ENCODE assay signal across 8 cellular contexts in the genomic region with DNA sequence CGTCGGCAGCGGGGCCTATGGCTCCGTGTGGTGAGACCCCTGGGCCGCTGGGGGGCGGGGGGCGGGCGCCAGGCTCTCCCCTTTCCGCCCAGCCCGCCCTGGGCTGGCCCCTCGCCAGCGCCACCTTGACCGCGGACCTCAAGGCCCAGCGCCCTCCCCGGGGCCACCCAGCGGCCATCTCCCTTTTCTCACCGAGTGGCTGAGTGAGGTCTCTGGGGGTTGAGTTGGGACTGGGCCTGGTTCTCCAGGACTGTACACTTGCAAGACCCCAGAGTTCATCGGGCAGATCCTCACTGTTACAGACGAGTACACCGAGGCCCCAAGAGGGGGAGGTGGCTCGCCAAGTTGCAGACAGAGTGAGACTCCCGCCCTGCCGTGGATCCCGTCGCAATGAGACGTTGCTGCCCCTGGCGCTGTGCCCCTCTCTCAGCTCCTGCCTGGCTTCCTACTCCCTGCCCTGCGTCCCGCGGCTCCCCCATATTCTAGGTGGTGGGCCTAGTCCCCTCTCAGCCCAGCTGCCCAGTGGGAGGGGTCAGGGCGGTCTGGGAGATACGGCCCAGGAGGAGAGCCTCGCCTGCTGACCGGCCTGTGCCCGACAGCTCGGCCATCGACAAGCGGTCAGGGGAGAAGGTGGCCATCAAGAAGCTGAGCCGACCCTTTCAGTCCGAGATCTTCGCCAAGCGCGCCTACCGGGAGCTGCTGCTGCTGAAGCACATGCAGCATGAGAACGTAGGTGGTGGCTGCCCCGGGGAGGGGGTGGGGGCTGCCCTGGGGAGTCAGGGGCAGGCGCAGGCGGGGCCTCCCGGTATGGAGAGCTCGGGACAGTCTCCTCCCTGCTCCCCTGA. TPM values are rescaled to one million over a fixed set of nuclear protein-coding genes. Genes with fewer than 3 reads are reported as not detected.
DNase-seq lines count a peak whose midpoint lies in the region; ATAC-seq, FAIRE-seq and TF ChIP-seq lines count a peak whose summit lies in the region.

No MANE protein-coding gene starts in this region.

- DNase-seq in CD8-positive, alpha-beta memory T cell: peak; percentile 44 to 79 (median 58)
- no peak for DNase-seq in SJCRH30
- peak in 1 of 2 donors; percentile 68 for DNase-seq in ascending aorta (ENCODE audit: low spot score in 2 of 2)
- DNase-seq in kidney: peak; percentile 82
- DNase-seq in stimulated activated CD4-positive, alpha-beta T cell treated with anti-CD3 and anti-CD28 coated beads, Interleukin-4, amount 100 ng/mL, for 4 hours: peak; percentile 68 to 81
- no peak for DNase-seq in NCI-H1694 treated with DMSO at 0.1 percent for 48 hours (lab: John Stamatoyannopoulos, UW)

- H3K27ac Mint-ChIP-seq in CD8-positive, alpha-beta memory T cell: peak overlapping the region; percentile 90 to 96 (median 93)

- intact Hi-C loops in ascending aorta (cut with DNase I) (no loop called here), kidney (cut with DNase I) (no loop called here)

- peak overlapping the region; percentile 88 to 96 (median 89) for H3K4me3 Mint-ChIP-seq in CD8-positive, alpha-beta memory T cell

- peaks cover 0 to 32% (median 14%) of the 10 kb centered on the region in 3 donors for H3K36me3 Mint-ChIP-seq in CD8-positive, alpha-beta memory T cell

- no peak for FAIRE-seq in kidney (lab: Jason Lieb, UNC)

- no peaks in the 10 kb centered on the region for H3K27me3 ChIP-seq in CD8-positive, alpha-beta memory T cell (ENCODE audit: insufficient read depth, low read length, poor library complexity, severe bottlenecking)
- H3K27me3 ChIP-seq in SJCRH30: no peaks in the 10 kb centered on the region
- no peaks in the 10 kb centered on the region for H3K27me3 ChIP-seq in ascending aorta

- peak overlapping the region; percentile 86 for H3K4me3 ChIP-seq in CD8-positive, alpha-beta memory T cell (ENCODE audit: low read length)
- no peak overlapping the region for H3K4me3 ChIP-seq in SJCRH30
- H3K4me3 ChIP-seq in ascending aorta: peak overlapping the region; percentile 59 to 61
- peak overlapping the region; percentile 30 to 36 for H3K4me3 ChIP-seq in kidney (ENCODE audit: low read length in 2 of 2)

- peaks cover 48% of the 10 kb centered on the region for H3K4me1 ChIP-seq in CD8-positive, alpha-beta memory T cell (ENCODE audit: insufficient read depth, low read length)
- H3K4me1 ChIP-seq in SJCRH30 (peaks cover 13% of the 10 kb centered on the region), ascending aorta (peaks cover 0 to 3% of the 10 kb centered on the region in 2 donors), kidney (ENCODE audit: control insufficient read depth in 1 of 2, insufficient read depth in 1 of 2, low read depth in 1 of 2, low read length in 2 of 2) (peaks cover 17 to 30% of the 10 kb centered on the region in 2 donors)

- no peaks in the 10 kb centered on the region for H3K9me3 ChIP-seq in CD8-positive, alpha-beta memory T cell (ENCODE audit: low read length)
- H3K9me3 ChIP-seq in SJCRH30 (replicated peaks): no peaks in the 10 kb centered on the region
- no peaks in the 10 kb centered on the region for H3K9me3 ChIP-seq in ascending aorta
- no peaks in the 10 kb centered on the region for H3K9me3 ChIP-seq in kidney (ENCODE audit: control insufficient read depth in 1 of 2, low read length in 2 of 2)

- ATAC-seq in HG02678 (IDR thresholded peaks at IDR 0.05; ENCODE audit: unreplicated experiment): peak; percentile 21
- ATAC-seq in HG03354 (IDR thresholded peaks at IDR 0.05; ENCODE audit: poor library complexity, severe bottlenecking, unreplicated experiment): no peak

- peak overlapping the region; percentile 49 for H3K27ac ChIP-seq in CD8-positive, alpha-beta memory T cell (ENCODE audit: low read depth, low read length)
- H3K27ac ChIP-seq in SJCRH30 (peak overlapping the region; percentile 46), ascending aorta (no peak overlapping the region), kidney (ENCODE audit: low read depth in 2 of 2, low read length in 2 of 2) (peak overlapping the region; percentile 67 to 88)

- CTCF ChIA-PET in CD8-positive, alpha-beta memory T cell (lab: Charles Lee): interaction anchor here (0.8 to 2.7 kb wide), 15 partner anchors 9 to 227 kb away, joined by 3 to 18 read pairs (median 4); a partner anchor contains a TSS

- no peaks in the 10 kb centered on the region for H3K27me3 Mint-ChIP-seq in CD8-positive, alpha-beta memory T cell

- TF ChIP-seq CTCF in ascending aorta (IDR thresholded peaks at IDR 0.05): peak in 1 of 3 experiments; percentile 7
- TF ChIP-seq CTCF in kidney (IDR thresholded peaks at IDR 0.05; ENCODE audit: borderline replicate concordance, extremely low read depth, insufficient read depth): no peak

- peaks cover 9% of the 10 kb centered on the region for H3K36me3 ChIP-seq in CD8-positive, alpha-beta memory T cell (ENCODE audit: insufficient read depth, low read length)
- H3K36me3 ChIP-seq in SJCRH30: no peaks in the 10 kb centered on the region
- no peaks in the 10 kb centered on the region for H3K36me3 ChIP-seq in ascending aorta
- no peaks in the 10 kb centered on the region for H3K36me3 ChIP-seq in kidney (ENCODE audit: control insufficient read depth in 1 of 2, insufficient read depth in 2 of 2, low read length in 2 of 2)

- H3K9me3 Mint-ChIP-seq in CD8-positive, alpha-beta memory T cell: no peaks in the 10 kb centered on the region

- POLR2A ChIA-PET in CD8-positive, alpha-beta memory T cell (lab: Charles Lee): interaction anchor here (0.8 to 2.6 kb wide), 10 partner anchors 10 to 238 kb away, joined by 3 to 16 read pairs (median 4); a partner anchor contains a TSS

- peak overlapping the region in 1 of 2 donors; percentile 63 for H3K9ac ChIP-seq in kidney (ENCODE audit: low read length in 2 of 2)

- peaks cover 52 to 66% (median 65%) of the 10 kb centered on the region in 3 donors for H3K4me1 Mint-ChIP-seq in CD8-positive, alpha-beta memory T cell

RNA-seq across cellular contexts. Expression of a gene that starts 0.6 kb away (rescaled TPM):
- 10 to 100 TPM; 75.7 to 77.3 TPM for total RNA-seq in CD8-positive, alpha-beta memory T cell
- 46.4 TPM for polyA plus RNA-seq in CD8-positive, alpha-beta memory T cell
- total RNA-seq in SJCRH30 (2014; rRNA removed; shearing (Covaris generic)): 0.08 and 0.23 TPM in 2 replicates
- total RNA-seq in ascending aorta: 7.7 TPM
- total RNA-seq in kidney: 43.3 TPM
- polyA plus RNA-seq in kidney (ENCODE audit: insufficient read depth, low read depth, low replicate concordance): 20.3 TPM

Comparison
In these comparisons a context has a peak if more than half of its experiments do, and no peak if none do; other contexts are left out.
1. DNase-seq: peak in CD8-positive, alpha-beta memory T cell (5 of 5), kidney (single experiment) and stimulated activated CD4-positive, alpha-beta T cell treated with anti-CD3 and anti-CD28 coated beads, Interleukin-4, amount 100 ng/mL, for 4 hours (2 of 2); none in SJCRH30 (0 of 2) and NCI-H1694 treated with DMSO at 0.1 percent for 48 hours (single experiment).
2. H3K27ac ChIP-seq: peak in CD8-positive, alpha-beta memory T cell (single experiment), SJCRH30 (single experiment) and kidney (2 of 2); none in ascending aorta (0 of 2).